8 cellular contexts compared by ENCODE assay signal in the genomic region with DNA sequence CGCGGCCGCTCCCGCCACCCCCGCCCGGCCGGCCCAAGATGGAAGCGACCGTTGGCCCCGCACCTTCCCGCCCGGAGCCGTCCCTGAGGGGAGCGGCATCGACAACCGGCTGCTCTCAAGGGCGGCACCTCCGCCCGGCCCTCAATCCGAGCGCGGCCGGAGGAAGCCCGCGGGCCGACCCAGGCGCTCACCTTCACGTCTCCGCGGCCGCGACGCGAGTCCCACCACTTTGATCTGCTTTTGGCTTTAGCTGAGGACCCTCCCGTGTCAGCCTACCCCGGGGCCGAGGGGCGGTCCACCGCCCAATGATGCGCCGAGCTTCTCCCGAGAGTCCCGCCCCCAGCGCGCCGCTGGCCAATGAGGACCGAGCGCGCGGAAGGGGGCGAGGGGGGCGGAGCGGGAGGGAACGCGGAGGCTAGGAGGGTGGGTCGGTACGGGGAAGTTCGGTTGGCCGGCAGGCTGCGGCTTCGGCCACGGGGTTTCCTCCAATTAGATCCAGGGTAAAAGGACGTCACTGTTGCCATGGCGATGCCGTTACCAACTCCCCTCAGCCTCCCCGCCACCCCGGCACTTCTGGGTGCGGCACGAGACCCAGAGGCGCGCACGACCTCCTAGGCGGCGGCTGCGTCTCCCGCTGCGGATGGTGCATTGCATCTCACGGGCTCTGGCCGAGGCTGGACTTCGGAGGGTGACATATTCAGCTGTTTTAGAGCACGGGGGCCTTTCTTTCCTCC. TPM values are rescaled to one million over a fixed set of nuclear protein-coding genes. Genes with fewer than 3 reads are reported as not detected.
DNase-seq lines count a peak whose midpoint lies in the region; ATAC-seq and TF ChIP-seq lines count a peak whose summit lies in the region.

A gene (minus strand): TSS at position 248 of the 734 bp plus-strand sequence. CDS start 545 bp downstream, outside the sequence.

- no peaks in the 10 kb centered on the region for H3K27me3 ChIP-seq in RWPE2 (ENCODE audit: insufficient read depth, poor library complexity, severe bottlenecking)

- peak; percentile 88 for ATAC-seq in RWPE2 (ENCODE audit: low read depth)
- peak; percentile 86 to 88 for ATAC-seq in naive thymus-derived CD8-positive, alpha-beta T cell

- H3K4me3 ChIP-seq in RWPE2 (ENCODE audit: severe bottlenecking) (peak within 1 kb of the TSS; percentile 66), fibroblast of mammary gland (ENCODE audit: control insufficient read depth, low read depth, low read length) (peak within 1 kb of the TSS; percentile 99)

- peak within 1 kb of the TSS; percentile 78 for H3K27ac ChIP-seq in RWPE2 (ENCODE audit: poor library complexity, severe bottlenecking)

- no peaks in the 10 kb centered on the region for H3K9me3 ChIP-seq in RWPE2 (ENCODE audit: severe bottlenecking)

- H3K36me3 ChIP-seq in RWPE2 (ENCODE audit: low read depth): peaks cover 41% of the 10 kb centered on the region

- peak within 1 kb of the TSS; percentile 99 for H3K4me3 Mint-ChIP-seq in activated T-helper 2 cell treated with anti-CD3 and anti-CD28 coated beads, Interferon-gamma antibody, Interleukin-2, Interleukin-4, amounts not matched to agents 10 μg/mL and 5 μg/mL and 100 μg/mL, durations not matched to agents 14 hours and 24 hours and 36 hours (ENCODE audit: low read depth)
- H3K4me3 Mint-ChIP-seq in naive thymus-derived CD8-positive, alpha-beta T cell: peak within 1 kb of the TSS; percentile 90 to 97 (median 94)

- TF ChIP-seq CTCF in RWPE2 (IDR thresholded peaks at IDR 0.05; ENCODE audit: poor library complexity, severe bottlenecking) (no peak), fibroblast of mammary gland (conservative IDR thresholded peaks at IDR 0.05; ENCODE audit: control insufficient read depth, insufficient read depth, low read depth, low read length) (no peak)

- H3K27ac Mint-ChIP-seq in activated T-helper 2 cell treated with anti-CD3 and anti-CD28 coated beads, Interferon-gamma antibody, Interleukin-2, Interleukin-4, amounts not matched to agents 10 μg/mL and 5 μg/mL and 100 μg/mL, durations not matched to agents 14 hours and 24 hours and 36 hours: peak within 1 kb of the TSS; percentile 96
- peak within 1 kb of the TSS; percentile 80 to 97 (median 95) for H3K27ac Mint-ChIP-seq in naive thymus-derived CD8-positive, alpha-beta T cell

- POLR2A ChIA-PET in naive thymus-derived CD8-positive, alpha-beta T cell (lab: Charles Lee): interaction anchor here (0.6 to 3.5 kb wide), 14 partner anchors 12 to 212 kb away, joined by 3 to 30 read pairs (median 4); a partner anchor contains a TSS

- no peaks in the 10 kb centered on the region for H3K27me3 Mint-ChIP-seq in activated T-helper 2 cell treated with anti-CD3 and anti-CD28 coated beads, Interferon-gamma antibody, Interleukin-2, Interleukin-4, amounts not matched to agents 10 μg/mL and 5 μg/mL and 100 μg/mL, durations not matched to agents 14 hours and 24 hours and 36 hours (ENCODE audit: low read depth)
- no peaks in the 10 kb centered on the region for H3K27me3 Mint-ChIP-seq in naive thymus-derived CD8-positive, alpha-beta T cell

- intact Hi-C loops in activated T-helper 2 cell treated with anti-CD3 and anti-CD28 coated beads, Interferon-gamma antibody, Interleukin-2, Interleukin-4, amounts not matched to agents 10 μg/mL and 5 μg/mL and 100 μg/mL, durations not matched to agents 14 hours and 24 hours and 36 hours (cut with micrococcal nuclease): loop anchor here (1.0 to 2.0 kb wide), 6 partner anchors 23 to 152 kb away; a partner anchor contains a TSS

- no peaks in the 10 kb centered on the region for H3K9me3 Mint-ChIP-seq in activated T-helper 2 cell treated with anti-CD3 and anti-CD28 coated beads, Interferon-gamma antibody, Interleukin-2, Interleukin-4, amounts not matched to agents 10 μg/mL and 5 μg/mL and 100 μg/mL, durations not matched to agents 14 hours and 24 hours and 36 hours
- H3K9me3 Mint-ChIP-seq in naive thymus-derived CD8-positive, alpha-beta T cell: no peaks in the 10 kb centered on the region

- peak; percentile 99 for DNase-seq in EH (ENCODE audit: low read depth)
- peak; percentile 95 for DNase-seq in H4 (ENCODE audit: low spot score)
- peak; percentile 98 for DNase-seq in LoVo (ENCODE audit: low spot score)
- DNase-seq in RWPE2 (ENCODE audit: low spot score): peak; percentile 97
- peak; percentile 96 for DNase-seq in activated T-helper 2 cell treated with anti-CD3 and anti-CD28 coated beads, Interferon-gamma antibody, Interleukin-2, Interleukin-4, amounts not matched to agents 10 μg/mL and 5 μg/mL and 100 μg/mL, durations not matched to agents 14 hours and 24 hours and 36 hours (ENCODE audit: low spot score)
- peak; percentile 99 for DNase-seq in fibroblast of mammary gland (ENCODE audit: low read depth)
- peak; percentile 94 to 99 (median 96) for DNase-seq in naive thymus-derived CD8-positive, alpha-beta T cell
- DNase-seq in stimulated activated naive CD4-positive, alpha-beta T cell (lab: John Stamatoyannopoulos, UW): peak; percentile 89 to 95 (median 93)

- peaks cover 40% of the 10 kb centered on the region for H3K4me1 Mint-ChIP-seq in activated T-helper 2 cell treated with anti-CD3 and anti-CD28 coated beads, Interferon-gamma antibody, Interleukin-2, Interleukin-4, amounts not matched to agents 10 μg/mL and 5 μg/mL and 100 μg/mL, durations not matched to agents 14 hours and 24 hours and 36 hours (ENCODE audit: low read depth)
- H3K4me1 Mint-ChIP-seq in naive thymus-derived CD8-positive, alpha-beta T cell: peaks cover 19 to 56% (median 52%) of the 10 kb centered on the region in 4 donors

- H3K4me1 ChIP-seq in RWPE2 (ENCODE audit: insufficient read depth, poor library complexity, severe bottlenecking): peaks cover 19% of the 10 kb centered on the region

- peaks cover 44% of the 10 kb centered on the region for H3K36me3 Mint-ChIP-seq in activated T-helper 2 cell treated with anti-CD3 and anti-CD28 coated beads, Interferon-gamma antibody, Interleukin-2, Interleukin-4, amounts not matched to agents 10 μg/mL and 5 μg/mL and 100 μg/mL, durations not matched to agents 14 hours and 24 hours and 36 hours (ENCODE audit: low read depth)
- H3K36me3 Mint-ChIP-seq in naive thymus-derived CD8-positive, alpha-beta T cell: peaks cover 0 to 33% (median 10%) of the 10 kb centered on the region in 3 donors

RNA-seq across cellular contexts. Expression of the gene that starts here (rescaled TPM):
- total RNA-seq in H4 (2014; rRNA removed; shearing (Covaris generic)): 279 and 391 TPM in 2 replicates
- total RNA-seq in activated T-helper 2 cell treated with anti-CD3 and anti-CD28 coated beads, Interferon-gamma antibody, Interleukin-2, Interleukin-4, amounts not matched to agents 10 μg/mL and 5 μg/mL and 100 μg/mL, durations not matched to agents 14 hours and 24 hours and 36 hours: 334 and 339 TPM in 2 replicates
- total RNA-seq in naive thymus-derived CD8-positive, alpha-beta T cell: 100 to 1,000 TPM in 1 of 2 experiments, 10 to 100 TPM in 1; 99.2 to 113 TPM
- polyA plus RNA-seq in naive thymus-derived CD8-positive, alpha-beta T cell: 100 to 1,000 TPM; 195 to 348 (median 236) TPM

Comparison
In these comparisons a context has a peak if more than half of its experiments do, and no peak if none do; other contexts are left out.
1. Peak in every context shown above with its lines: DNase-seq, ATAC-seq, H3K4me3 ChIP-seq and H3K27ac ChIP-seq.